In genomic region chr10:43737003-43737402, GRCh38 we compare ENCODE assay signal across 20 cellular contexts.
DNase-seq lines count a peak whose midpoint lies in the region; ATAC-seq, FAIRE-seq and TF ChIP-seq lines count a peak whose summit lies in the region.
"Had no signal": no experiment of that assay in that cellular context is flagged by ENCODE, and none has a peak within 500 bp of the region (broad histone marks: within the 10 kb centered on the region; RNA-seq: fewer than 3 reads in every experiment).

No MANE protein-coding gene starts in this region.

- no peak overlapping the region for H2BK12ac ChIP-seq in H1 (ENCODE audit: low read depth, low read length)
- H2BK12ac ChIP-seq in mesenchymal stem cell (ENCODE audit: low read length in 2 of 2), result no peak overlapping the region

- H3K4me3 ChIP-seq in BE2C (ENCODE audit: low read depth, low read length) (no peak overlapping the region), IMR-90 (ENCODE audit: insufficient read depth, low read depth, low read length) (no peak overlapping the region), H1 (ENCODE audit: extremely low read depth in 1 of 4, insufficient read depth in 2 of 4, low read depth in 3 of 4, low read length in 4 of 4) (no peak overlapping the region), mesenchymal stem cell (ENCODE audit: insufficient read depth in 1 of 2, low read depth in 1 of 2, low read length in 2 of 2) (no peak overlapping the region)
- H3K4me3 ChIP-seq: BLaER1 had no signal

- no peak for TF ChIP-seq EP300 in H1 (IDR thresholded peaks at IDR 0.05; ENCODE audit: borderline replicate concordance in 1 of 2, low read depth in 2 of 2, low read length in 2 of 2)

- no peaks in the 10 kb centered on the region for H3K4me1 ChIP-seq in BE2C
- peaks cover 9% of the 10 kb centered on the region for H3K4me1 ChIP-seq in IMR-90 (ENCODE audit: control insufficient read depth, insufficient read depth, low read length)
- H3K4me1 ChIP-seq in H1 (replicated peaks in 1 of 4; ENCODE audit: control insufficient read depth in 3 of 4, insufficient read depth in 4 of 4, low read length in 3 of 4), result no peaks in the 10 kb centered on the region
- peaks cover 2% of the 10 kb centered on the region for H3K4me1 ChIP-seq in mesenchymal stem cell (ENCODE audit: control insufficient read depth, insufficient read depth, low read depth, low read length)
- H3K4me1 ChIP-seq: Caco-2 had no signal

- H3K79me2 ChIP-seq in H1 (ENCODE audit: control insufficient read depth in 1 of 2, insufficient read depth in 2 of 2, low read length in 2 of 2), result no peaks in the 10 kb centered on the region

- 0 out of 2 replicates have a peak overlapping the region, but pooled peaks have one; percentile 1 for H2AK5ac ChIP-seq in IMR-90 (ENCODE audit: low read depth, low read length)
- H2AK5ac ChIP-seq in H1 (ENCODE audit: low read depth, low read length), result no peak overlapping the region
- no peak overlapping the region for H2AK5ac ChIP-seq in mesenchymal stem cell (ENCODE audit: low read length, severe bottlenecking)

- intact Hi-C loops in IMR-90 (cut with micrococcal nuclease), result no loop called here

- TF ChIP-seq RAD21 in IMR-90 (IDR thresholded peaks at IDR 0.05; ENCODE audit: low read length) (no peak), H1 (IDR thresholded peaks at IDR 0.05 in 1 of 2, conservative IDR thresholded peaks at IDR 0.05 in 1 of 2; ENCODE audit: low read depth in 2 of 2, low read length in 2 of 2) (no peak)

- H3K4me2 ChIP-seq in IMR-90 (ENCODE audit: low read depth, low read length), result no peak overlapping the region
- no peak overlapping the region for H3K4me2 ChIP-seq in H1 (ENCODE audit: insufficient read depth in 1 of 2, low read depth in 2 of 2, low read length in 2 of 2)
- no peak overlapping the region for H3K4me2 ChIP-seq in mesenchymal stem cell (ENCODE audit: low read length, poor library complexity, severe bottlenecking)
- H3K4me2 ChIP-seq: BLaER1 had no signal

- H3K14ac ChIP-seq in IMR-90 (replicated peaks; ENCODE audit: low read depth, low read length) (no peak overlapping the region), H1 (ENCODE audit: insufficient read length) (no peak overlapping the region), mesenchymal stem cell (ENCODE audit: low read length in 2 of 2) (no peak overlapping the region)

- DNase-seq in BE2C, result peak; percentile 27
- DNase-seq in IMR-90, result no peak
- no peak for DNase-seq in H1 (ENCODE audit: low read depth in 1 of 2, low spot score in 2 of 2)
- no peak for DNase-seq in mesenchymal stem cell
- no peak for DNase-seq in NCI-H82 treated with DMSO at 0.1 percent for 48 hours (lab: John Stamatoyannopoulos, UW; ENCODE audit: unreplicated experiment)
- DNase-seq in NCI-H345 treated with DMSO at 0.1 percent for 48 hours (lab: John Stamatoyannopoulos, UW; ENCODE audit: unreplicated experiment), result no peak
- no peak for DNase-seq in NCI-H345 (lab: John Stamatoyannopoulos, UW)
- DNase-seq in caudate nucleus (lab: John Stamatoyannopoulos, UW), result no peak
- DNase-seq: Caco-2; CD4-positive, CD25-positive, alpha-beta regulatory T cell; CD8-positive, alpha-beta T cell; DMS153; DND-41; GOT3; H7; HCEC 1CT had no signal

- H2BK20ac ChIP-seq in IMR-90 (ENCODE audit: low read depth, low read length) (no peak overlapping the region), H1 (ENCODE audit: low read length) (no peak overlapping the region)

- H2BK15ac ChIP-seq in IMR-90 (ENCODE audit: low read depth, low read length) (no peak overlapping the region), H1 (ENCODE audit: low read length) (no peak overlapping the region), mesenchymal stem cell (ENCODE audit: low read depth, poor library complexity, severe bottlenecking) (no peak overlapping the region)

- no peaks in the 10 kb centered on the region; the same call in 1 of the 2 replicates for H3K9me1 ChIP-seq in IMR-90 (ENCODE audit: insufficient read depth, low read length)

- H2BK5ac ChIP-seq in IMR-90 (ENCODE audit: low read depth, low read length, poor library complexity, severe bottlenecking) (no peak overlapping the region), H1 (ENCODE audit: low read depth, low read length) (no peak overlapping the region), mesenchymal stem cell (ENCODE audit: low read depth, low read length, poor library complexity, severe bottlenecking) (no peak overlapping the region)

- BruUV-seq in IMR-90 (replicated peaks; lab: Mats Ljungman, UMichigan), result no TSS peak

- H3K23ac ChIP-seq in IMR-90 (ENCODE audit: low read depth, low read length), result no peak overlapping the region
- no peak overlapping the region for H3K23ac ChIP-seq in H1 (ENCODE audit: insufficient read length)
- no peak overlapping the region for H3K23ac ChIP-seq in mesenchymal stem cell (ENCODE audit: low read length in 2 of 2)

- TF ChIP-seq POLR2A in IMR-90 (IDR thresholded peaks at IDR 0.05; ENCODE audit: low read depth, low read length), result no peak
- no peak for TF ChIP-seq POLR2A in H1 (IDR thresholded peaks at IDR 0.05; ENCODE audit: control extremely low read depth in 1 of 2, low read depth in 2 of 2, low read length in 2 of 2)

- TF ChIP-seq CTCF in BE2C (IDR thresholded peaks at IDR 0.05; ENCODE audit: low read depth, low read length), result no peak
- TF ChIP-seq CTCF in IMR-90 (conservative IDR thresholded peaks at IDR 0.05; ENCODE audit: low read depth, low read length), result no peak
- TF ChIP-seq CTCF in H1 (IDR thresholded peaks at IDR 0.05; ENCODE audit: control extremely low read depth in 1 of 3, insufficient read depth in 1 of 3, low read depth in 1 of 3, low read length in 3 of 3), result no peak

- H4K20me1 ChIP-seq in IMR-90 (ENCODE audit: insufficient read depth, low read length), result no peaks in the 10 kb centered on the region
- no peaks in the 10 kb centered on the region for H4K20me1 ChIP-seq in H1 (replicated peaks in 1 of 2; ENCODE audit: control insufficient read depth in 1 of 2, insufficient read depth in 2 of 2, low read length in 2 of 2)
- H4K20me1 ChIP-seq: BLaER1 had no signal

- no CpG with 5 or more reads among the region's 3 CpGs for WGBS in IMR-90 (ENCODE audit: extremely low coverage in 2 of 2, insufficient read length in 1 of 2), 2 experiments
- WGBS in H1 (ENCODE audit: extremely low coverage in 1 of 2, insufficient coverage in 1 of 2, insufficient read length in 1 of 2, insufficient replicate concordance in 2 of 2, low coverage in 1 of 2, low lambda C conversion rate in 2 of 2, missing lambda C conversion rate in 1 of 2), 2 experiments, result 74% methylated on average over 3 of the region's 3 CpGs; no CpG with 5 or more reads in 1 of the 2 experiments
- 33% methylated on average over 1 of the region's 3 CpGs for WGBS in mesenchymal stem cell

- ATAC-seq in IMR-90 (ENCODE audit: low read depth), result no peak
- ATAC-seq: CD8-positive, alpha-beta T cell had no signal

- no peak for FAIRE-seq in H1 (lab: Jason Lieb, UNC)
- FAIRE-seq: G401.6, GM12892 had no signal

- no peaks in the 10 kb centered on the region for H3K27me3 ChIP-seq in BE2C
- H3K27me3 ChIP-seq in IMR-90 (ENCODE audit: control insufficient read depth, insufficient read depth, low read length), result no peaks in the 10 kb centered on the region; the same call in 1 of the 2 replicates
- no peaks in the 10 kb centered on the region for H3K27me3 ChIP-seq in H1 (replicated peaks in 1 of 4; ENCODE audit: control insufficient read depth in 3 of 4, extremely low read depth in 1 of 4, insufficient read depth in 3 of 4, low read length in 3 of 4)
- peaks cover 5 to 11% of the 10 kb centered on the region in 2 experiments for H3K27me3 ChIP-seq in mesenchymal stem cell (ENCODE audit: control insufficient read depth in 1 of 2, insufficient read depth in 1 of 2, low read length in 2 of 2)
- H3K27me3 ChIP-seq: BLaER1 had no signal

- H3K56ac ChIP-seq in IMR-90 (ENCODE audit: extremely low read depth, insufficient read depth, low read length) (no peak overlapping the region), H1 (replicated peaks; ENCODE audit: insufficient read length, low read depth, low read length) (no peak overlapping the region)

- no peaks in the 10 kb centered on the region for H3K36me3 ChIP-seq in BE2C
- H3K36me3 ChIP-seq in IMR-90 (ENCODE audit: control insufficient read depth, insufficient read depth, low read length), result no peaks in the 10 kb centered on the region
- H3K36me3 ChIP-seq in H1 (ENCODE audit: control insufficient read depth in 2 of 4, insufficient read depth in 4 of 4, low read length in 3 of 4), result no peaks in the 10 kb centered on the region
- H3K36me3 ChIP-seq in mesenchymal stem cell (ENCODE audit: control insufficient read depth in 1 of 2, insufficient read depth in 2 of 2, low read depth in 1 of 2, low read length in 2 of 2), result no peaks in the 10 kb centered on the region
- H3K36me3 ChIP-seq: BLaER1 had no signal

- H3K18ac ChIP-seq in IMR-90 (ENCODE audit: low read depth, low read length) (no peak overlapping the region), H1 (ENCODE audit: extremely low read depth, low read length) (no peak overlapping the region), mesenchymal stem cell (ENCODE audit: low read depth in 1 of 2, low read length in 2 of 2) (no peak overlapping the region)

- dilution Hi-C loops in IMR-90 (cut with HindIII; ENCODE audit: low sequenced_read_pairs, unreplicated experiment), result no loop called here

- no peaks in the 10 kb centered on the region for H3K23me2 ChIP-seq in H1 (ENCODE audit: low read depth, low read length)

- no peak overlapping the region for H4K5ac ChIP-seq in IMR-90 (ENCODE audit: low read depth, low read length)
- H4K5ac ChIP-seq in H1 (ENCODE audit: insufficient read length, low read depth, low read length), result no peak overlapping the region

- no peak overlapping the region; the same call in 1 of the 2 replicates for H4K91ac ChIP-seq in IMR-90 (ENCODE audit: insufficient read depth, low read depth, low read length)
- H4K91ac ChIP-seq in H1 (replicated peaks; ENCODE audit: insufficient read length, low read length), result no peak overlapping the region
- peak overlapping the region; percentile 74 for H4K91ac ChIP-seq in mesenchymal stem cell (ENCODE audit: low read length)

- H2BK120ac ChIP-seq in IMR-90 (ENCODE audit: low read depth, low read length) (no peak overlapping the region), H1 (replicated peaks; ENCODE audit: low read depth, low read length) (no peak overlapping the region), mesenchymal stem cell (ENCODE audit: low read depth, low read length) (no peak overlapping the region)

- no peak overlapping the region for H3K4ac ChIP-seq in IMR-90 (ENCODE audit: low read depth, low read length)
- H3K4ac ChIP-seq in H1 (replicated peaks; ENCODE audit: insufficient read length, low read depth, low read length), result no peak overlapping the region
- no peak overlapping the region for H3K4ac ChIP-seq in mesenchymal stem cell (ENCODE audit: low read depth in 1 of 2, low read length in 2 of 2)

- CTCF ChIA-PET in IMR-90 (lab: Yijun Ruan, JAX) (no interaction called here), H1 (lab: Charles Lee; ENCODE audit: partially characterized antibody) (no interaction called here)

- in situ Hi-C loops in IMR-90 (cut with MboI; ENCODE audit: low sequenced_read_pairs), result no loop called here

- H2AFZ ChIP-seq in IMR-90 (replicated peaks; ENCODE audit: low read length, poor library complexity) (no peak overlapping the region), H1 (ENCODE audit: low read length) (0 out of 2 replicates have a peak overlapping the region, but pooled peaks have one; percentile 70), mesenchymal stem cell (ENCODE audit: low read depth, low read length) (no peak overlapping the region)

- H4K8ac ChIP-seq in IMR-90 (ENCODE audit: low read depth in 2 of 2, low read length in 2 of 2), result no peak overlapping the region
- H4K8ac ChIP-seq in H1 (ENCODE audit: extremely low read depth, insufficient read depth, low read length), result no peak overlapping the region
- no peak overlapping the region for H4K8ac ChIP-seq in mesenchymal stem cell (ENCODE audit: low read length)

- H3K9me3 ChIP-seq in BE2C (no peaks in the 10 kb centered on the region), IMR-90 (ENCODE audit: control insufficient read depth, insufficient read depth, low read length) (no peaks in the 10 kb centered on the region; the same call in 1 of the 2 replicates), H1 (ENCODE audit: insufficient read depth in 2 of 2, low read depth in 1 of 2, low read length in 1 of 2) (no peaks in the 10 kb centered on the region), mesenchymal stem cell (ENCODE audit: control insufficient read depth, low read length) (peaks cover 4% of the 10 kb centered on the region)
- H3K9me3 ChIP-seq: BLaER1, Caco-2 had no signal

- H3K79me1 ChIP-seq in IMR-90 (ENCODE audit: low read depth in 1 of 2, low read length in 2 of 2), result no peaks in the 10 kb centered on the region
- H3K79me1 ChIP-seq in H1 (ENCODE audit: low read depth, low read length), result no peaks in the 10 kb centered on the region
- no peaks in the 10 kb centered on the region for H3K79me1 ChIP-seq in mesenchymal stem cell (replicated peaks; ENCODE audit: low read length, poor library complexity, severe bottlenecking)

- no peak overlapping the region for H2AK9ac ChIP-seq in IMR-90 (replicated peaks; ENCODE audit: low read depth, low read length, poor library complexity)

- POLR2A ChIA-PET in IMR-90 (lab: Charles Lee; ENCODE audit: unreplicated experiment), result no interaction called here
- POLR2A ChIA-PET in H1 (lab: Charles Lee; ENCODE audit: partially characterized antibody), result no interaction called here

- H3K9ac ChIP-seq in IMR-90 (ENCODE audit: low read depth, low read length) (no peak overlapping the region), H1 (replicated peaks in 1 of 4; ENCODE audit: extremely low read depth in 1 of 4, low read depth in 3 of 4, low read length in 3 of 4) (no peak overlapping the region), mesenchymal stem cell (ENCODE audit: low read length) (no peak overlapping the region)
- H3K9ac ChIP-seq: BLaER1 had no signal

- H3K27ac ChIP-seq in IMR-90 (ENCODE audit: insufficient read depth, low read length) (no peak overlapping the region), H1 (ENCODE audit: low read depth, low read length) (no peak overlapping the region), mesenchymal stem cell (ENCODE audit: low read length, poor library complexity, severe bottlenecking) (no peak overlapping the region), caudate nucleus (ENCODE audit: low read depth, low read length) (no peak overlapping the region)
- H3K27ac ChIP-seq: BLaER1, C4-2B had no signal
